ENCODE assay signal across 9 cellular contexts in the genomic region with DNA sequence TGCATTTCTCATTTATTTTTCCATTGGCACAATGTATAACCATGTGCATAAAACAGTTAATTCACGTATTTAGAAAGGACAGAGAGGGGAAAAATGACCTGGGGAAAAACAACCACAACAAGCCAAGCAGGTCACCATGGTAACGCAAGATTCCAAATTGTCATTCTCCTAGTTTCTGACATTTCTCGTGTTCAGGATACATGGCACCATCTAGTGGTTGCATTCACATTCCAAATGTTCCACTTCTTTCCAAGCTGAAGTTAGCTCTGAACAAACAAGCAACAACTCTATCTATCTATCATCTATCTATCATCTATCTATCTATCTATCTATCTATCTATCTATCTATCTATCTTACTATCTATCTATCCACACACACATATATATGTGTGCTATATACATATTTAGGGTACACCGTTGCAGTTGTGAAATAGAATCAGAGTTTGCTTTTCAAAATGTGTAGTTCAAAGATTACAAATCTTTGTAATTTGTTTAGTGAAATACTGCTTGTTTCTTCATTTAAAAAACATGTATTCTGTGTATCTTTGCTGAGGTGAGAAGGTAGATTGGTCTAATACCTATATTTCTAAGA.
DNase-seq lines count a peak whose midpoint lies in the region; ATAC-seq and TF ChIP-seq lines count a peak whose summit lies in the region.
"Had no signal": no experiment of that assay in that cellular context is flagged by ENCODE, and none has a peak within 500 bp of the region (broad histone marks: within the 10 kb centered on the region; RNA-seq: fewer than 3 reads in every experiment).

No MANE protein-coding gene starts in this region.

- H4K91ac ChIP-seq in mesenchymal stem cell (ENCODE audit: low read length) = no peak overlapping the region

- no peak overlapping the region for H3K4ac ChIP-seq in mesenchymal stem cell (ENCODE audit: low read depth in 1 of 2, low read length in 2 of 2)

- H2AFZ ChIP-seq in HCT116 (ENCODE audit: low read depth, low read length, poor library complexity, severe bottlenecking) (peak overlapping the region; percentile 9), mesenchymal stem cell (ENCODE audit: low read depth, low read length) (no peak overlapping the region)

- POLR2A ChIA-PET in HCT116 (lab: Charles Lee) = no interaction called here

- 0% methylated on average over 3 of the region's 4 CpGs for WGBS in mesenchymal stem cell

- BruUV-seq in HCT116 (replicated peaks; lab: Mats Ljungman, UMichigan) = no TSS peak

- H3K36me3 ChIP-seq in HCT116 (ENCODE audit: control insufficient read depth in 1 of 2, insufficient read depth in 2 of 2, low read length in 2 of 2) = no peaks in the 10 kb centered on the region
- H3K36me3 ChIP-seq in mesenchymal stem cell (ENCODE audit: control insufficient read depth in 1 of 2, insufficient read depth in 2 of 2, low read depth in 1 of 2, low read length in 2 of 2) = no peaks in the 10 kb centered on the region

- no peak overlapping the region for H2AK5ac ChIP-seq in mesenchymal stem cell (ENCODE audit: low read length, severe bottlenecking)

- H3K23ac ChIP-seq in mesenchymal stem cell (ENCODE audit: low read length in 2 of 2) = no peak overlapping the region

- TF ChIP-seq RAD21 in HCT116 (IDR thresholded peaks at IDR 0.05; ENCODE audit: low read depth) = peak; percentile 74

- H2BK5ac ChIP-seq in mesenchymal stem cell (ENCODE audit: low read depth, low read length, poor library complexity, severe bottlenecking) = no peak overlapping the region

- H2BK12ac ChIP-seq in mesenchymal stem cell (ENCODE audit: low read length in 2 of 2) = no peak overlapping the region

- no peaks in the 10 kb centered on the region for H3K9me3 ChIP-seq in HCT116 (ENCODE audit: control insufficient read depth in 1 of 2, insufficient read depth in 1 of 2, low read depth in 1 of 2, low read length in 2 of 2)
- no peaks in the 10 kb centered on the region for H3K9me3 ChIP-seq in mesenchymal stem cell (ENCODE audit: control insufficient read depth, low read length)

- RAD21 ChIA-PET in HCT116 (lab: Charles Lee; ENCODE audit: low non-redundant PET in 1 of 2, low total read pairs in 2 of 2, uncharacterized antibody in 2 of 2, unreplicated experiment in 2 of 2) = interaction anchor here (1.2 to 1.8 kb wide), 2 partner anchors 615 to 616 kb away, joined by 4 to 5 read pairs; no protein-coding TSS in a partner anchor

- ATAC-seq in HCT116 = peak; percentile 69
- ATAC-seq: activated naive CD4-positive, alpha-beta T cell treated with anti-CD3 and anti-CD28 coated beads, Interleukin-2, amount 50 U/mL, for 72 hours had no signal

- H3K79me1 ChIP-seq in mesenchymal stem cell (replicated peaks; ENCODE audit: low read length, poor library complexity, severe bottlenecking) = no peaks in the 10 kb centered on the region

- H3K79me2 ChIP-seq in HCT116 (ENCODE audit: insufficient read depth, low read length) = no peaks in the 10 kb centered on the region

- H3K4me1 ChIP-seq in HCT116 (ENCODE audit: control insufficient read depth in 1 of 2, insufficient read depth in 2 of 2, low read length in 2 of 2) (no peaks in the 10 kb centered on the region), mesenchymal stem cell (ENCODE audit: control insufficient read depth, insufficient read depth, low read depth, low read length) (no peaks in the 10 kb centered on the region)

- no peak overlapping the region for H3K27ac ChIP-seq in HCT116 (ENCODE audit: low read depth, low read length)
- no peak overlapping the region for H3K27ac ChIP-seq in mesenchymal stem cell (ENCODE audit: low read length, poor library complexity, severe bottlenecking)

- intact Hi-C loops in HCT116 (cut with micrococcal nuclease) = loop anchor here (2.0 to 10.0 kb wide), 3 partner anchors 616 to 908 kb away; no protein-coding TSS in a partner anchor

- no peaks in the 10 kb centered on the region for H4K20me1 ChIP-seq in HCT116 (ENCODE audit: insufficient read depth)

- TF ChIP-seq CTCF in HCT116 (IDR thresholded peaks at IDR 0.05 in 2 of 3, conservative IDR thresholded peaks at IDR 0.05 in 1 of 3; ENCODE audit: borderline replicate concordance in 1 of 3, insufficient read depth in 1 of 3, low read depth in 2 of 3, low read length in 2 of 3) (peak; percentile 31 to 73 (median 58); a peak in 5 of 6 replicates), cardiac fibroblast (IDR thresholded peaks at IDR 0.05; ENCODE audit: low read depth, low read length) (peak; percentile 58)

- no peak overlapping the region for H4K8ac ChIP-seq in mesenchymal stem cell (ENCODE audit: low read length)

- no peak overlapping the region for H2BK15ac ChIP-seq in mesenchymal stem cell (ENCODE audit: low read depth, poor library complexity, severe bottlenecking)

- H3K4me2 ChIP-seq in HCT116 (ENCODE audit: low read length) (no peak overlapping the region), mesenchymal stem cell (ENCODE audit: low read length, poor library complexity, severe bottlenecking) (no peak overlapping the region)

- no peak overlapping the region for H3K14ac ChIP-seq in mesenchymal stem cell (ENCODE audit: low read length in 2 of 2)

- DNase-seq in NCI-H2081 (lab: John Stamatoyannopoulos, UW) (peak; percentile 28 to 64), NCI-H2081 treated with DMSO at 0.1 percent for 48 hours (lab: John Stamatoyannopoulos, UW) (no peak), HCT116 (ENCODE audit: low read depth, low spot score) (peak; percentile 57), NCI-H510A treated with DMSO at 0.1 percent for 48 hours (lab: John Stamatoyannopoulos, UW) (peak; percentile 47), cardiac fibroblast (ENCODE audit: low read depth in 2 of 2) (peak; percentile 65 to 71), mesenchymal stem cell (peak; percentile 67), OCI-M2 (lab: John Stamatoyannopoulos, UW; ENCODE audit: unreplicated experiment) (no peak), epidermal melanocyte (ENCODE audit: insufficient read length, low spot score) (no peak)

- H3K27me3 ChIP-seq in HCT116 (ENCODE audit: insufficient read depth, low read length) (no peaks in the 10 kb centered on the region), mesenchymal stem cell (ENCODE audit: control insufficient read depth in 1 of 2, insufficient read depth in 1 of 2, low read length in 2 of 2) (no peaks in the 10 kb centered on the region)

- no peak for TF ChIP-seq POLR2A in HCT116 (IDR thresholded peaks at IDR 0.05; ENCODE audit: borderline replicate concordance, extremely low read depth, insufficient read depth, insufficient read length)

- H3K4me3 ChIP-seq in HCT116 (replicated peaks in 1 of 2; ENCODE audit: low read depth in 1 of 2, low read length in 2 of 2) = no peak overlapping the region
- H3K4me3 ChIP-seq in cardiac fibroblast (replicated peaks in 1 of 2; ENCODE audit: low read depth in 2 of 2, low read length in 2 of 2) = no peak overlapping the region
- H3K4me3 ChIP-seq in mesenchymal stem cell (ENCODE audit: insufficient read depth in 1 of 2, low read depth in 1 of 2, low read length in 2 of 2) = no peak overlapping the region

- no peak overlapping the region for H3K9ac ChIP-seq in HCT116 (ENCODE audit: low read length)
- H3K9ac ChIP-seq in mesenchymal stem cell (ENCODE audit: low read length) = peak overlapping the region; percentile 69

- H2BK120ac ChIP-seq in mesenchymal stem cell (ENCODE audit: low read depth, low read length) = no peak overlapping the region

- no peaks in the 10 kb centered on the region for H3K9me2 ChIP-seq in HCT116 (ENCODE audit: insufficient read depth)

- CTCF ChIA-PET in HCT116 (lab: Charles Lee) = interaction anchor here (1.0 to 1.8 kb wide), 9 partner anchors 20 to 912 kb away, joined by 3 to 14 read pairs (median 3); no protein-coding TSS in a partner anchor

- H3K18ac ChIP-seq in mesenchymal stem cell (ENCODE audit: low read depth in 1 of 2, low read length in 2 of 2) = no peak overlapping the region

TF ChIP-seq in HCT116, 20 proteins besides CTCF, POLR2A, EP300 and RAD21 (continues in another document):
- TF ChIP-seq YY1 (IDR thresholded peaks at IDR 0.05; ENCODE audit: extremely low read depth, insufficient replicate concordance, low read depth, low read length) = no peak
- TF ChIP-seq ELF1 (IDR thresholded peaks at IDR 0.05; ENCODE audit: borderline replicate concordance, low read depth) = no peak
- no peak for TF ChIP-seq CBX3 (IDR thresholded peaks at IDR 0.05; ENCODE audit: low read depth)
- TF ChIP-seq, protein P1, sequence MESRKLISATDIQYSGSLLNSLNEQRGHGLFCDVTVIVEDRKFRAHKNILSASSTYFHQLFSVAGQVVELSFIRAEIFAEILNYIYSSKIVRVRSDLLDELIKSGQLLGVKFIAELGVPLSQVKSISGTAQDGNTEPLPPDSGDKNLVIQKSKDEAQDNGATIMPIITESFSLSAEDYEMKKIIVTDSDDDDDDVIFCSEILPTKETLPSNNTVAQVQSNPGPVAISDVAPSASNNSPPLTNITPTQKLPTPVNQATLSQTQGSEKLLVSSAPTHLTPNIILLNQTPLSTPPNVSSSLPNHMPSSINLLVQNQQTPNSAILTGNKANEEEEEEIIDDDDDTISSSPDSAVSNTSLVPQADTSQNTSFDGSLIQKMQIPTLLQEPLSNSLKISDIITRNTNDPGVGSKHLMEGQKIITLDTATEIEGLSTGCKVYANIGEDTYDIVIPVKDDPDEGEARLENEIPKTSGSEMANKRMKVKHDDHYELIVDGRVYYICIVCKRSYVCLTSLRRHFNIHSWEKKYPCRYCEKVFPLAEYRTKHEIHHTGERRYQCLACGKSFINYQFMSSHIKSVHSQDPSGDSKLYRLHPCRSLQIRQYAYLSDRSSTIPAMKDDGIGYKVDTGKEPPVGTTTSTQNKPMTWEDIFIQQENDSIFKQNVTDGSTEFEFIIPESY (IDR thresholded peaks at IDR 0.05; ENCODE audit: extremely low read depth, insufficient replicate concordance, low read length) = no peak

Comparison
In these comparisons a context has a peak if more than half of its experiments do, and no peak if none do; other contexts are left out.
1. DNase-seq: peak in NCI-H2081 (2 of 2), HCT116 (single experiment), NCI-H510A treated with DMSO at 0.1 percent for 48 hours (single experiment), cardiac fibroblast (2 of 2) and mesenchymal stem cell (single experiment); none in NCI-H2081 treated with DMSO at 0.1 percent for 48 hours (single experiment), OCI-M2 (single experiment) and epidermal melanocyte (single experiment).